In genomic region chr7:33091641-33092191, GRCh38 we compare ENCODE assay signal across 22 cellular contexts. TPM values are rescaled to one million over a fixed set of nuclear protein-coding genes. Genes with fewer than 3 reads are reported as not detected.
A peak's percentile ranks its signal among the peaks of the same experiment; 100 is the strongest.
DNase-seq lines count a peak whose midpoint lies in the region; ATAC-seq and TF ChIP-seq lines count a peak whose summit lies in the region.
"Had no signal": no experiment of that assay in that cellular context is flagged by ENCODE, and none has a peak within 500 bp of the region (broad histone marks: within the 10 kb centered on the region; RNA-seq: fewer than 3 reads in every experiment).

No MANE protein-coding gene starts in this region.

- peak overlapping the region; percentile 27; the same call in 1 of the 2 replicates for H3K18ac ChIP-seq in IMR-90 (ENCODE audit: low read depth, low read length)

- H2BK120ac ChIP-seq in IMR-90 (ENCODE audit: low read depth, low read length): peak overlapping the region; percentile 74; the same call in 1 of the 2 replicates

- no peak for TF ChIP-seq RAD21 in IMR-90 (IDR thresholded peaks at IDR 0.05; ENCODE audit: low read length)

- TF ChIP-seq CTCF in DND-41 (IDR thresholded peaks at IDR 0.05; ENCODE audit: borderline replicate concordance, extremely low read depth, low read length, poor library complexity, severe bottlenecking) (no peak), IMR-90 (conservative IDR thresholded peaks at IDR 0.05; ENCODE audit: low read depth, low read length) (no peak), osteoblast (IDR thresholded peaks at IDR 0.05; ENCODE audit: extremely low read depth, low read depth, low read length) (peak; percentile 7), dorsolateral prefrontal cortex (IDR thresholded peaks at IDR 0.05 in 54 of 56, conservative IDR thresholded peaks at IDR 0.05 in 2 of 56; ENCODE audit: low read depth in 1 of 56, partially characterized antibody in 56 of 56) (no peak)

- H2BK5ac ChIP-seq in IMR-90 (ENCODE audit: low read depth, low read length, poor library complexity, severe bottlenecking): peak overlapping the region; percentile 76

- peak overlapping the region; percentile 16 for H3K27ac Mint-ChIP-seq in activated T-helper 17 cell treated with anti-CD3 and anti-CD28 coated beads, Interleukin-2, amount 50 U/mL, for 72 hours
- H3K27ac Mint-ChIP-seq: activated T-cell treated with anti-CD3 and anti-CD28 coated beads, Interleukin-2, amount 50 U/mL, for 24 hours; T-helper 1 cell treated with Interleukin-12 subunit alpha and Interleukin-12 subunit beta and Interleukin-4 antibody, amounts not matched to agents 30 μg/mL and 1 μg/mL, for 36 hours had no signal

- H4K91ac ChIP-seq in IMR-90 (ENCODE audit: insufficient read depth, low read depth, low read length): peak overlapping the region; percentile 13

- H3K27me3 Mint-ChIP-seq in activated T-helper 17 cell treated with anti-CD3 and anti-CD28 coated beads, Interleukin-2, amount 50 U/mL, for 72 hours: no peaks in the 10 kb centered on the region
- H3K27me3 Mint-ChIP-seq: activated T-cell treated with anti-CD3 and anti-CD28 coated beads, Interleukin-2, amount 50 U/mL, for 24 hours had no signal

- no CpG with 5 or more reads among the region's 5 CpGs for WGBS in IMR-90 (ENCODE audit: extremely low coverage in 2 of 2, insufficient read length in 1 of 2), 2 experiments

- peak overlapping the region; percentile 70 for H2BK20ac ChIP-seq in IMR-90 (ENCODE audit: low read depth, low read length)

- H3K79me1 ChIP-seq in IMR-90 (ENCODE audit: low read depth in 1 of 2, low read length in 2 of 2): 0 out of 4 replicates have a peak, but pooled peaks cover 0 to 10% of the 10 kb centered on the region in 2 experiments

- no peak overlapping the region for H2AFZ ChIP-seq in DND-41 (ENCODE audit: low read depth, low read length)
- H2AFZ ChIP-seq in IMR-90 (replicated peaks; ENCODE audit: low read length, poor library complexity): no peak overlapping the region
- H2AFZ ChIP-seq in osteoblast (ENCODE audit: low read length): no peak overlapping the region

- H3K9me3 Mint-ChIP-seq in activated T-helper 17 cell treated with anti-CD3 and anti-CD28 coated beads, Interleukin-2, amount 50 U/mL, for 72 hours: no peaks in the 10 kb centered on the region
- H3K9me3 Mint-ChIP-seq: activated T-cell treated with anti-CD3 and anti-CD28 coated beads, Interleukin-2, amount 50 U/mL, for 24 hours; T-helper 1 cell treated with Interleukin-12 subunit alpha and Interleukin-12 subunit beta and Interleukin-4 antibody, amounts not matched to agents 30 μg/mL and 1 μg/mL, for 36 hours had no signal

- 0 out of 2 replicates have a peak overlapping the region, but pooled peaks have one; percentile 22 for H3K56ac ChIP-seq in IMR-90 (ENCODE audit: extremely low read depth, insufficient read depth, low read length)

- peak overlapping the region; percentile 96 for H2AK5ac ChIP-seq in IMR-90 (ENCODE audit: low read depth, low read length)

- H3K9ac ChIP-seq in DND-41 (ENCODE audit: low read depth, low read length) (no peak overlapping the region), IMR-90 (ENCODE audit: low read depth, low read length) (no peak overlapping the region)
- H3K9ac ChIP-seq: BLaER1 treated with 17β-estradiol and CSF1 and Interleukin-3, amounts not matched to agents 10 nM and 100 nM had no signal

- TF ChIP-seq POLR2A in IMR-90 (IDR thresholded peaks at IDR 0.05; ENCODE audit: low read depth, low read length): no peak

- H3K4me2 ChIP-seq in DND-41 (ENCODE audit: insufficient read depth, low read length) (no peak overlapping the region), IMR-90 (ENCODE audit: low read depth, low read length) (no peak overlapping the region), osteoblast (ENCODE audit: insufficient read depth, low read length) (peak overlapping the region; percentile 45)
- H3K4me2 ChIP-seq: BLaER1 treated with 17β-estradiol and CSF1 and Interleukin-3, amounts not matched to agents 10 nM and 100 nM had no signal

- CTCF ChIA-PET in IMR-90 (lab: Yijun Ruan, JAX): no interaction called here

- H3K9me3 ChIP-seq in DND-41 (ENCODE audit: insufficient read depth, low read length, severe bottlenecking): no peaks in the 10 kb centered on the region
- no peaks in the 10 kb centered on the region for H3K9me3 ChIP-seq in IMR-90 (ENCODE audit: control insufficient read depth, insufficient read depth, low read length)
- H3K9me3 ChIP-seq in osteoblast (ENCODE audit: low read depth, low read length): no peaks in the 10 kb centered on the region
- H3K9me3 ChIP-seq: Caco-2, gastroesophageal sphincter, Peyer's patch had no signal

- in situ Hi-C loops in IMR-90 (cut with MboI; ENCODE audit: low sequenced_read_pairs): no loop called here

- dilution Hi-C loops in IMR-90 (cut with HindIII; ENCODE audit: low sequenced_read_pairs, unreplicated experiment): no loop called here

- no peaks in the 10 kb centered on the region for H3K27me3 ChIP-seq in DND-41 (ENCODE audit: insufficient read depth, low read length, poor library complexity)
- H3K27me3 ChIP-seq in IMR-90 (ENCODE audit: control insufficient read depth, insufficient read depth, low read length): no peaks in the 10 kb centered on the region
- no peaks in the 10 kb centered on the region for H3K27me3 ChIP-seq in osteoblast (ENCODE audit: insufficient read depth, low read length)
- H3K27me3 ChIP-seq in dorsolateral prefrontal cortex: no peaks in the 10 kb centered on the region
- H3K27me3 ChIP-seq: BLaER1 treated with 17β-estradiol and CSF1 and Interleukin-3, amounts not matched to agents 10 nM and 100 nM; gastroesophageal sphincter; Peyer's patch had no signal

- 0 out of 3 replicates have a peak, but pooled peaks have one; percentile 27 for ATAC-seq in DND-41 (ENCODE audit: insufficient read depth, low read depth)
- ATAC-seq in IMR-90 (ENCODE audit: low read depth): no peak
- no peak for ATAC-seq in activated T-helper 17 cell treated with anti-CD3 and anti-CD28 coated beads, Interleukin-2, amount 50 U/mL, for 72 hours (replicated peaks)
- ATAC-seq in GM18867 (IDR thresholded peaks at IDR 0.05; ENCODE audit: unreplicated experiment): no peak
- ATAC-seq in stimulated activated naive CD8-positive, alpha-beta T cell treated with anti-CD3 and anti-CD28 coated beads, Interleukin-15, Interleukin-2, amounts not matched to agents 100 U/mL and 50 U/mL, for 24 hours: no peak
- ATAC-seq: gastroesophageal sphincter had no signal

- H3K14ac ChIP-seq in IMR-90 (replicated peaks; ENCODE audit: low read depth, low read length): peak overlapping the region; percentile 78

- peak overlapping the region in 1 of 2 experiments; percentile 61; a peak in 2 of 4 replicates for H4K8ac ChIP-seq in IMR-90 (ENCODE audit: low read depth in 2 of 2, low read length in 2 of 2)

- H3K27ac ChIP-seq in DND-41 (ENCODE audit: low read length): no peak overlapping the region
- no peak overlapping the region for H3K27ac ChIP-seq in IMR-90 (ENCODE audit: insufficient read depth, low read length)
- peak overlapping the region; percentile 37 for H3K27ac ChIP-seq in osteoblast (ENCODE audit: low read depth, low read length)
- H3K27ac ChIP-seq in dorsolateral prefrontal cortex: no peak overlapping the region
- H3K27ac ChIP-seq: BLaER1 treated with 17β-estradiol and CSF1 and Interleukin-3, amounts not matched to agents 10 nM and 100 nM; gastroesophageal sphincter; Peyer's patch had no signal

- peaks cover 33% of the 10 kb centered on the region for H3K36me3 ChIP-seq in DND-41 (ENCODE audit: insufficient read depth, low read length)
- H3K36me3 ChIP-seq in IMR-90 (ENCODE audit: control insufficient read depth, insufficient read depth, low read length): peaks cover 15% of the 10 kb centered on the region
- H3K36me3 ChIP-seq in osteoblast (ENCODE audit: insufficient read depth, low read length): peaks cover 22% of the 10 kb centered on the region

- peaks cover 16% of the 10 kb centered on the region for H3K9me1 ChIP-seq in IMR-90 (ENCODE audit: insufficient read depth, low read length)

- H3K4me3 ChIP-seq in DND-41 (ENCODE audit: low read depth in 1 of 2, low read length in 2 of 2) (no peak overlapping the region), IMR-90 (ENCODE audit: insufficient read depth, low read depth, low read length) (no peak overlapping the region), osteoblast (ENCODE audit: insufficient read depth, low read length) (no peak overlapping the region), dorsolateral prefrontal cortex (no peak overlapping the region)
- H3K4me3 ChIP-seq: BLaER1 treated with 17β-estradiol and CSF1 and Interleukin-3, amounts not matched to agents 10 nM and 100 nM; gastroesophageal sphincter; Peyer's patch had no signal

- POLR2A ChIA-PET in IMR-90 (lab: Charles Lee; ENCODE audit: unreplicated experiment): no interaction called here

- H3K4ac ChIP-seq in IMR-90 (ENCODE audit: low read depth, low read length): peak overlapping the region; percentile 12

- H3K4me3 Mint-ChIP-seq in activated T-helper 17 cell treated with anti-CD3 and anti-CD28 coated beads, Interleukin-2, amount 50 U/mL, for 72 hours: no peak overlapping the region
- H3K4me3 Mint-ChIP-seq: activated T-cell treated with anti-CD3 and anti-CD28 coated beads, Interleukin-2, amount 50 U/mL, for 24 hours; T-helper 1 cell treated with Interleukin-12 subunit alpha and Interleukin-12 subunit beta and Interleukin-4 antibody, amounts not matched to agents 30 μg/mL and 1 μg/mL, for 36 hours had no signal

- no peaks in the 10 kb centered on the region for H3K4me1 ChIP-seq in DND-41 (ENCODE audit: insufficient read depth, low read length)
- H3K4me1 ChIP-seq in IMR-90 (ENCODE audit: control insufficient read depth, insufficient read depth, low read length): peaks cover 5% of the 10 kb centered on the region; the same call in 1 of the 2 replicates
- peaks cover 3% of the 10 kb centered on the region for H3K4me1 ChIP-seq in osteoblast (ENCODE audit: insufficient read depth, low read length)
- H3K4me1 ChIP-seq: Caco-2, gastroesophageal sphincter, Peyer's patch had no signal

- H3K79me2 ChIP-seq in DND-41 (ENCODE audit: insufficient read depth, low read length) (no peaks in the 10 kb centered on the region), osteoblast (ENCODE audit: insufficient read depth, low read length) (no peaks in the 10 kb centered on the region)

- peak overlapping the region; percentile 70; the same call in 2 of the 3 replicates for H2BK15ac ChIP-seq in IMR-90 (ENCODE audit: low read depth, low read length)

- no TSS peak for BruUV-seq in IMR-90 (replicated peaks; lab: Mats Ljungman, UMichigan)

- peaks cover 42% of the 10 kb centered on the region for H3K36me3 Mint-ChIP-seq in activated T-helper 17 cell treated with anti-CD3 and anti-CD28 coated beads, Interleukin-2, amount 50 U/mL, for 72 hours (ENCODE audit: low read depth)

- H4K5ac ChIP-seq in IMR-90 (ENCODE audit: low read depth, low read length): no peak overlapping the region

- DNase-seq in DND-41: no peak
- no peak for DNase-seq in IMR-90
- no peak for DNase-seq in osteoblast (ENCODE audit: insufficient read length, low spot score, missing footprints)
- DNase-seq in dorsolateral prefrontal cortex: no peak
- no peak for DNase-seq in NOMO-1 treated with dmso at 0.1 percent for 144 hours (lab: John Stamatoyannopoulos, UW; ENCODE audit: unreplicated experiment)
- DNase-seq in stimulated activated naive CD8-positive, alpha-beta T cell treated with anti-CD3 and anti-CD28 coated beads, Interleukin-15, Interleukin-2, amounts not matched to agents 100 U/mL and 50 U/mL, for 24 hours: no peak
- DNase-seq: activated CD4-positive, alpha-beta T cell treated with anti-CD3 and anti-CD28 coated beads for 4 hours; activated T-cell treated with anti-CD3 and anti-CD28 coated beads, Interleukin-2, amount 50 U/mL, for 24 hours; Caco-2; cortex of kidney; hypothalamus; MM.1S; NCI-H1436; NCI-H2107; NCI-H446 treated with DMSO at 0.1 percent for 48 hours; Peyer's patch; small intestine had no signal

- no peak overlapping the region for H2AK9ac ChIP-seq in IMR-90 (replicated peaks; ENCODE audit: low read depth, low read length, poor library complexity)

- no peaks in the 10 kb centered on the region for H3K4me1 Mint-ChIP-seq in activated T-helper 17 cell treated with anti-CD3 and anti-CD28 coated beads, Interleukin-2, amount 50 U/mL, for 72 hours

- intact Hi-C loops in IMR-90 (cut with micrococcal nuclease) (no loop called here), dorsolateral prefrontal cortex (cut with DNase I) (no loop called here)

- H4K20me1 ChIP-seq in DND-41 (ENCODE audit: insufficient read depth, low read length) (no peaks in the 10 kb centered on the region; the same call in 1 of the 2 replicates), IMR-90 (ENCODE audit: insufficient read depth, low read length) (no peaks in the 10 kb centered on the region), osteoblast (ENCODE audit: insufficient read depth, low read length) (no peaks in the 10 kb centered on the region)

- H3K23ac ChIP-seq in IMR-90 (ENCODE audit: low read depth, low read length): peak overlapping the region; percentile 75

RNA-seq across cellular contexts. Expression of gene RP9, which starts 17.5 kb away (rescaled TPM):
- total RNA-seq in IMR-90 (2012; rRNA removed) (9.5 and 14.7 TPM in 2 replicates), osteoblast (6.5 and 10.3 TPM in 2 replicates), dorsolateral prefrontal cortex (10 to 100 TPM in 91 of 120 experiments, 1 to 10 TPM in 29; 5.9 to 25.1 (median 11.4) TPM)
- 18.1 and 18.3 TPM in 2 replicates for polyA plus RNA-seq in IMR-90 (2012; rRNA removed)
- 5.6 and 7.2 TPM in 2 replicates for polyA plus RNA-seq in IMR-90 (2012; cell fraction: cytosol; rRNA removed)
- polyA plus RNA-seq in IMR-90 (2012; cell fraction: nucleus; rRNA removed; ENCODE audit: low replicate concordance): 7.2 and 14.9 TPM in 2 replicates
- total RNA-seq in activated T-helper 17 cell treated with anti-CD3 and anti-CD28 coated beads, Interleukin-2, amount 50 U/mL, for 72 hours: 10 to 100 TPM in 1 of 2 donors, 1 to 10 TPM in 1; 5.2 to 11.2 TPM

RNA-seq across cellular contexts. Expression of gene NT5C3A, which starts 29.1 kb away (rescaled TPM):
- total RNA-seq in IMR-90 (2012; rRNA removed) (12.2 and 22.2 TPM in 2 replicates), osteoblast (24.2 and 25.0 TPM in 2 replicates), dorsolateral prefrontal cortex (10 to 100 TPM; 14.8 to 38.5 (median 23.8) TPM)
- polyA plus RNA-seq in IMR-90 (2012; rRNA removed): 8.9 and 11.3 TPM in 2 replicates
- 1.8 and 2.3 TPM in 2 replicates for polyA plus RNA-seq in IMR-90 (2012; cell fraction: cytosol; rRNA removed)
- 1.1 and 5.8 TPM in 2 replicates for polyA plus RNA-seq in IMR-90 (2012; cell fraction: nucleus; rRNA removed; ENCODE audit: low replicate concordance)
- 10 to 100 TPM; 35.0 to 35.7 TPM for total RNA-seq in activated T-helper 17 cell treated with anti-CD3 and anti-CD28 coated beads, Interleukin-2, amount 50 U/mL, for 72 hours

RNA-seq across cellular contexts. Expression of gene BBS9, which starts 37.6 kb away (rescaled TPM):
- total RNA-seq in IMR-90 (2012; rRNA removed) (9.5 and 11.9 TPM in 2 replicates), osteoblast (33.3 and 39.8 TPM in 2 replicates), dorsolateral prefrontal cortex (10 to 100 TPM; 23.0 to 66.1 (median 39.1) TPM)
- 6.5 and 7.9 TPM in 2 replicates for polyA plus RNA-seq in IMR-90 (2012; rRNA removed)
- polyA plus RNA-seq in IMR-90 (2012; cell fraction: cytosol; rRNA removed): 2.5 and 3.6 TPM in 2 replicates
- polyA plus RNA-seq in IMR-90 (2012; cell fraction: nucleus; rRNA removed; ENCODE audit: low replicate concordance): 1.9 and 7.4 TPM in 2 replicates
- 10 to 100 TPM; 11.3 to 14.4 TPM for total RNA-seq in activated T-helper 17 cell treated with anti-CD3 and anti-CD28 coated beads, Interleukin-2, amount 50 U/mL, for 72 hours
